10 cellular contexts compared by ENCODE assay signal in the genomic region with DNA sequence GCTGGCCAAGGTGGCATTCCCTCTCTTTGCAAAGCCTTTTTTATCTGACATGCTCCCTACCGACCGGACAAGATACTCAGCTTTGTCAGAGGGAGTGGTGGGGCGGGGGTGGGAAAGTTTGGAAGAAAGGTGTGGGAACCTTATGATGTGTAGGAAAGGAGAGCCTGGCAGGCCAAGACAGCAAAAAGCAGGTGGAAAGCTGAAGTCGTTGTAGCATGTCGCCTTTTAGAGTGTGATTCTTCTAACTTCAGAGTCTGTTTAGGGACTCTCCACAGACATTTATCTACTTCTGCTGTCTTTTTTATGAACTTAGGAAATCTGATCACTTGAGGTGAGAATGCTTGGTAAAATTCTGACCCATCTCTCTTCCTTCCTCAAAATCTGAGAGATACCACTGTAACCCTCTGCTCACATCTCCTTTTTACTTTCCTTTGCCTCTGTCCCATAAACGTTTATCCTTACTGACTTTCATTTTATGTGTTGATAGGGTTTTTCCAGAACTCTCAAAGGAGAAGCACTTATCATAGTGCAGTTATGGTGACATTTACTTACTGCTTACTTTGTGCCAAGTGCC. TPM values are rescaled to one million over a fixed set of nuclear protein-coding genes. Genes with fewer than 3 reads are reported as not detected.
DNase-seq lines count a peak whose midpoint lies in the region; ATAC-seq and TF ChIP-seq lines count a peak whose summit lies in the region.
"Had no signal": no experiment of that assay in that cellular context is flagged by ENCODE, and none has a peak within 500 bp of the region (broad histone marks: within the 10 kb centered on the region; RNA-seq: fewer than 3 reads in every experiment).

No MANE protein-coding gene starts in this region.

- H3K27me3 Mint-ChIP-seq in activated CD4-positive, alpha-beta T cell treated with anti-CD3 and anti-CD28 coated beads for 36 hours: no peaks in the 10 kb centered on the region
- no peaks in the 10 kb centered on the region for H3K27me3 Mint-ChIP-seq in T-helper 17 cell
- H3K27me3 Mint-ChIP-seq in stimulated activated naive CD8-positive, alpha-beta T cell treated with anti-CD3 and anti-CD28 coated beads, Interleukin-15, amount 100 ng/mL, for 72 hours: no peaks in the 10 kb centered on the region
- no peaks in the 10 kb centered on the region for H3K27me3 Mint-ChIP-seq in glutamatergic neuron (ENCODE audit: unreplicated experiment)
- H3K27me3 Mint-ChIP-seq: central memory CD8-positive, alpha-beta T cell had no signal

- DNase-seq in activated CD4-positive, alpha-beta T cell treated with anti-CD3 and anti-CD28 coated beads for 36 hours: no peak
- DNase-seq in activated CD4-positive, alpha-beta T cell treated with anti-CD3 and anti-CD28 coated beads for 1 hour: no peak
- DNase-seq in T-helper 17 cell (no peak), glutamatergic neuron (no peak), left ventricle myocardium superior (no peak), SJCRH30 (no peak)
- DNase-seq in stimulated activated naive CD8-positive, alpha-beta T cell treated with anti-CD3 and anti-CD28 coated beads, Interleukin-15, amount 100 ng/mL, for 72 hours: no peak
- DNase-seq: left ventricle myocardium inferior had no signal

- peaks cover 47% of the 10 kb centered on the region for H3K4me1 Mint-ChIP-seq in activated CD4-positive, alpha-beta T cell treated with anti-CD3 and anti-CD28 coated beads for 36 hours
- peaks cover 19% of the 10 kb centered on the region for H3K4me1 Mint-ChIP-seq in T-helper 17 cell
- H3K4me1 Mint-ChIP-seq in stimulated activated naive CD8-positive, alpha-beta T cell treated with anti-CD3 and anti-CD28 coated beads, Interleukin-15, amount 100 ng/mL, for 72 hours: peaks cover 56% of the 10 kb centered on the region
- H3K4me1 Mint-ChIP-seq in glutamatergic neuron (ENCODE audit: low read depth, unreplicated experiment): no peaks in the 10 kb centered on the region

- no peaks in the 10 kb centered on the region for H3K9me3 ChIP-seq in T-helper 17 cell (ENCODE audit: control insufficient read depth, low read length, poor library complexity, severe bottlenecking)
- H3K9me3 ChIP-seq in SJCRH30 (replicated peaks): no peaks in the 10 kb centered on the region
- H3K9me3 ChIP-seq: left ventricle myocardium inferior had no signal

- no peak overlapping the region for H3K4me3 Mint-ChIP-seq in activated CD4-positive, alpha-beta T cell treated with anti-CD3 and anti-CD28 coated beads for 36 hours
- H3K4me3 Mint-ChIP-seq in T-helper 17 cell: no peak overlapping the region
- H3K4me3 Mint-ChIP-seq in stimulated activated naive CD8-positive, alpha-beta T cell treated with anti-CD3 and anti-CD28 coated beads, Interleukin-15, amount 100 ng/mL, for 72 hours: peak overlapping the region; percentile 3 to 4
- H3K4me3 Mint-ChIP-seq in glutamatergic neuron (ENCODE audit: unreplicated experiment): no peak overlapping the region
- H3K4me3 Mint-ChIP-seq: central memory CD8-positive, alpha-beta T cell had no signal

- H3K4me1 ChIP-seq in SJCRH30: no peaks in the 10 kb centered on the region

- ATAC-seq in activated CD4-positive, alpha-beta T cell treated with anti-CD3 and anti-CD28 coated beads for 36 hours: peak; percentile 19
- ATAC-seq in HG03066 (IDR thresholded peaks at IDR 0.05; ENCODE audit: low read depth, unreplicated experiment) (peak; percentile 39), T-helper 17 cell (peak; percentile 36), left ventricle myocardium superior (no peak)
- no peak for ATAC-seq in stimulated activated naive CD8-positive, alpha-beta T cell treated with anti-CD3 and anti-CD28 coated beads, Interleukin-15, amount 100 ng/mL, for 72 hours

- CTCF ChIA-PET in activated CD4-positive, alpha-beta T cell treated with anti-CD3 and anti-CD28 coated beads for 36 hours (lab: Charles Lee): no interaction called here

- no peak for TF ChIP-seq CTCF in glutamatergic neuron (IDR thresholded peaks at IDR 0.05; ENCODE audit: partially characterized antibody, unreplicated experiment)

- intact Hi-C loops in activated CD4-positive, alpha-beta T cell treated with anti-CD3 and anti-CD28 coated beads for 36 hours (cut with DNase I, micrococcal nuclease): no loop called here
- intact Hi-C loops in left ventricle myocardium superior (cut with micrococcal nuclease): no loop called here

- no peak overlapping the region for H3K4me3 ChIP-seq in SJCRH30
- H3K4me3 ChIP-seq: left ventricle myocardium inferior had no signal

- H3K27ac Mint-ChIP-seq in activated CD4-positive, alpha-beta T cell treated with anti-CD3 and anti-CD28 coated beads for 36 hours: peak overlapping the region; percentile 35
- no peak overlapping the region for H3K27ac Mint-ChIP-seq in T-helper 17 cell
- H3K27ac Mint-ChIP-seq in stimulated activated naive CD8-positive, alpha-beta T cell treated with anti-CD3 and anti-CD28 coated beads, Interleukin-15, amount 100 ng/mL, for 72 hours: peak overlapping the region; percentile 13 to 57
- H3K27ac Mint-ChIP-seq in glutamatergic neuron (ENCODE audit: unreplicated experiment): no peak overlapping the region

- POLR2A ChIA-PET in activated CD4-positive, alpha-beta T cell treated with anti-CD3 and anti-CD28 coated beads for 36 hours (lab: Charles Lee): no interaction called here

- no peaks in the 10 kb centered on the region for H3K36me3 ChIP-seq in SJCRH30
- H3K36me3 ChIP-seq: left ventricle myocardium inferior had no signal

- H3K27ac ChIP-seq in SJCRH30: no peak overlapping the region
- H3K27ac ChIP-seq: left ventricle myocardium inferior had no signal

- H3K27me3 ChIP-seq in SJCRH30: no peaks in the 10 kb centered on the region

- H3K36me3 Mint-ChIP-seq in activated CD4-positive, alpha-beta T cell treated with anti-CD3 and anti-CD28 coated beads for 36 hours (ENCODE audit: low read depth): no peaks in the 10 kb centered on the region
- no peaks in the 10 kb centered on the region for H3K36me3 Mint-ChIP-seq in T-helper 17 cell (ENCODE audit: low read depth)
- no peaks in the 10 kb centered on the region for H3K36me3 Mint-ChIP-seq in glutamatergic neuron (ENCODE audit: unreplicated experiment)

- no peaks in the 10 kb centered on the region for H3K9me3 Mint-ChIP-seq in activated CD4-positive, alpha-beta T cell treated with anti-CD3 and anti-CD28 coated beads for 36 hours (ENCODE audit: low read depth)
- H3K9me3 Mint-ChIP-seq in stimulated activated naive CD8-positive, alpha-beta T cell treated with anti-CD3 and anti-CD28 coated beads, Interleukin-15, amount 100 ng/mL, for 72 hours: no peaks in the 10 kb centered on the region
- H3K9me3 Mint-ChIP-seq in glutamatergic neuron (ENCODE audit: unreplicated experiment): peaks cover 1% of the 10 kb centered on the region
- H3K9me3 Mint-ChIP-seq: central memory CD8-positive, alpha-beta T cell had no signal

RNA-seq across cellular contexts. Expression of a gene that starts 8.2 kb away (rescaled TPM):
- 10 to 100 TPM; 10.6 to 11.2 TPM for total RNA-seq in activated CD4-positive, alpha-beta T cell treated with anti-CD3 and anti-CD28 coated beads for 36 hours
- total RNA-seq in T-helper 17 cell: 10 to 100 TPM; 32.8 to 33.0 TPM
- total RNA-seq in glutamatergic neuron (ENCODE audit: unreplicated experiment): 291 TPM
- total RNA-seq in left ventricle myocardium superior: 22.1 TPM
- total RNA-seq in SJCRH30 (2014; rRNA removed; shearing (Covaris generic)): 64.4 and 70.3 TPM in 2 replicates

RNA-seq across cellular contexts. Expression of a gene that starts 25.2 kb away (rescaled TPM):
- total RNA-seq in activated CD4-positive, alpha-beta T cell treated with anti-CD3 and anti-CD28 coated beads for 36 hours: 10 to 100 TPM; 32.6 to 34.3 TPM
- total RNA-seq in T-helper 17 cell (10 to 100 TPM; 16.8 to 18.1 TPM), glutamatergic neuron (ENCODE audit: unreplicated experiment) (23.5 TPM), left ventricle myocardium superior (14.2 TPM)
- 30.9 and 31.0 TPM in 2 replicates for total RNA-seq in SJCRH30 (2014; rRNA removed; shearing (Covaris generic))

RNA-seq across cellular contexts. Expression of a gene that starts 47.2 kb away (rescaled TPM):
- not detected for total RNA-seq in activated CD4-positive, alpha-beta T cell treated with anti-CD3 and anti-CD28 coated beads for 36 hours
- total RNA-seq in T-helper 17 cell: 1 to 10 TPM in 1 of 2 donors, not detected in 1; 2.8 TPM
- not detected for total RNA-seq in glutamatergic neuron (ENCODE audit: unreplicated experiment)
- total RNA-seq in left ventricle myocardium superior: 7.0 TPM
- total RNA-seq in SJCRH30 (2014; rRNA removed; shearing (Covaris generic)): not detected in 2 replicates

Comparison
In these comparisons a context has a peak if more than half of its experiments do, and no peak if none do; other contexts are left out.
1. ATAC-seq: peak in activated CD4-positive, alpha-beta T cell treated with anti-CD3 and anti-CD28 coated beads for 36 hours (single experiment), HG03066 (single experiment) and T-helper 17 cell (single experiment); none in stimulated activated naive CD8-positive, alpha-beta T cell treated with anti-CD3 and anti-CD28 coated beads, Interleukin-15, amount 100 ng/mL, for 72 hours (single experiment) and left ventricle myocardium superior (single experiment).
2. H3K27ac Mint-ChIP-seq: peak in activated CD4-positive, alpha-beta T cell treated with anti-CD3 and anti-CD28 coated beads for 36 hours (single experiment) and stimulated activated naive CD8-positive, alpha-beta T cell treated with anti-CD3 and anti-CD28 coated beads, Interleukin-15, amount 100 ng/mL, for 72 hours (2 of 2); none in T-helper 17 cell (single experiment) and glutamatergic neuron (single experiment).
3. H3K4me3 Mint-ChIP-seq: peak in stimulated activated naive CD8-positive, alpha-beta T cell treated with anti-CD3 and anti-CD28 coated beads, Interleukin-15, amount 100 ng/mL, for 72 hours (2 of 2); none in activated CD4-positive, alpha-beta T cell treated with anti-CD3 and anti-CD28 coated beads for 36 hours (single experiment), T-helper 17 cell (single experiment) and glutamatergic neuron (single experiment).